In genomic region chr1:110216116-110216515, GRCh38 we compare ENCODE assay signal across 23 cellular contexts. TPM values are rescaled to one million over a fixed set of nuclear protein-coding genes. Genes with fewer than 3 reads are reported as not detected.
A peak's percentile ranks its signal among the peaks of the same experiment; 100 is the strongest.
DNase-seq lines count a peak whose midpoint lies in the region; ATAC-seq, FAIRE-seq and TF ChIP-seq lines count a peak whose summit lies in the region.
"Had no signal": no experiment of that assay in that cellular context is flagged by ENCODE, and none has a peak within 500 bp of the region (broad histone marks: within the 10 kb centered on the region; RNA-seq: fewer than 3 reads in every experiment).

No MANE protein-coding gene starts in this region.

- H3K4me3 Mint-ChIP-seq in activated CD4-positive, alpha-beta T cell treated with anti-CD3 and anti-CD28 coated beads for 36 hours: peak overlapping the region; percentile 17
- no peak overlapping the region for H3K4me3 Mint-ChIP-seq in activated naive CD4-positive, alpha-beta T cell treated with anti-CD3 and anti-CD28 coated beads, Interleukin-2, amount 10 ng/mL, durations not matched to agents 7 days and 5 days
- no peak overlapping the region for H3K4me3 Mint-ChIP-seq in activated T-helper 2 cell treated with anti-CD3 and anti-CD28 coated beads, Interferon-gamma antibody, Interleukin-2, Interleukin-4, amounts not matched to agents 10 μg/mL and 5 μg/mL and 100 μg/mL, durations not matched to agents 14 hours and 24 hours and 36 hours (ENCODE audit: low read depth)
- peak overlapping the region; percentile 20 for H3K4me3 Mint-ChIP-seq in stimulated activated effector memory CD8-positive, alpha-beta T cell treated with anti-CD3 and anti-CD28 coated beads, Interleukin-12 subunit alpha, Interleukin-12 subunit beta, amount 100 ng/mL, for 72 hours
- H3K4me3 Mint-ChIP-seq: B cell had no signal

- peaks cover 59% of the 10 kb centered on the region for H3K4me1 Mint-ChIP-seq in activated CD4-positive, alpha-beta T cell treated with anti-CD3 and anti-CD28 coated beads for 36 hours
- H3K4me1 Mint-ChIP-seq in activated naive CD4-positive, alpha-beta T cell treated with anti-CD3 and anti-CD28 coated beads, Interleukin-2, amount 10 ng/mL, durations not matched to agents 7 days and 5 days: peaks cover 15% of the 10 kb centered on the region
- peaks cover 45% of the 10 kb centered on the region for H3K4me1 Mint-ChIP-seq in activated T-helper 2 cell treated with anti-CD3 and anti-CD28 coated beads, Interferon-gamma antibody, Interleukin-2, Interleukin-4, amounts not matched to agents 10 μg/mL and 5 μg/mL and 100 μg/mL, durations not matched to agents 14 hours and 24 hours and 36 hours (ENCODE audit: low read depth)
- H3K4me1 Mint-ChIP-seq in stimulated activated effector memory CD8-positive, alpha-beta T cell treated with anti-CD3 and anti-CD28 coated beads, Interleukin-12 subunit alpha, Interleukin-12 subunit beta, amount 100 ng/mL, for 72 hours: peaks cover 69% of the 10 kb centered on the region

- peaks cover 3% of the 10 kb centered on the region for H3K36me3 Mint-ChIP-seq in activated CD4-positive, alpha-beta T cell treated with anti-CD3 and anti-CD28 coated beads for 36 hours (ENCODE audit: low read depth)
- peaks cover 5% of the 10 kb centered on the region in 2 donors for H3K36me3 Mint-ChIP-seq in activated naive CD4-positive, alpha-beta T cell treated with anti-CD3 and anti-CD28 coated beads, Interleukin-2, amount 50 U/mL, for 72 hours
- peaks cover 1% of the 10 kb centered on the region for H3K36me3 Mint-ChIP-seq in activated naive CD4-positive, alpha-beta T cell treated with anti-CD3 and anti-CD28 coated beads, Interleukin-2, amount 10 ng/mL, durations not matched to agents 7 days and 5 days
- H3K36me3 Mint-ChIP-seq in activated T-helper 2 cell treated with anti-CD3 and anti-CD28 coated beads, Interferon-gamma antibody, Interleukin-2, Interleukin-4, amounts not matched to agents 10 μg/mL and 5 μg/mL and 100 μg/mL, durations not matched to agents 14 hours and 24 hours and 36 hours (ENCODE audit: low read depth): peaks cover 15% of the 10 kb centered on the region
- H3K36me3 Mint-ChIP-seq in stimulated activated effector memory CD8-positive, alpha-beta T cell treated with anti-CD3 and anti-CD28 coated beads, Interleukin-12 subunit alpha, Interleukin-12 subunit beta, amount 100 ng/mL, for 72 hours: peaks cover 3% of the 10 kb centered on the region
- H3K36me3 Mint-ChIP-seq: IgD-negative memory B cell had no signal

- intact Hi-C loops in activated CD4-positive, alpha-beta T cell treated with anti-CD3 and anti-CD28 coated beads for 36 hours (cut with DNase I, micrococcal nuclease): loop anchor here in 1 of 2 experiments (10.0 kb wide), 2 partner anchors 459 to 999 kb away; partner anchors contain the start of gene KCNA3
- intact Hi-C loops in activated T-helper 2 cell treated with anti-CD3 and anti-CD28 coated beads, Interferon-gamma antibody, Interleukin-2, Interleukin-4, amounts not matched to agents 10 μg/mL and 5 μg/mL and 100 μg/mL, durations not matched to agents 14 hours and 24 hours and 36 hours (cut with micrococcal nuclease): no loop called here

- no peak for TF ChIP-seq POLR2A in GM12891 (IDR thresholded peaks at IDR 0.05; ENCODE audit: low read depth, low read length)

- H3K27me3 Mint-ChIP-seq in activated CD4-positive, alpha-beta T cell treated with anti-CD3 and anti-CD28 coated beads for 36 hours: no peaks in the 10 kb centered on the region
- peaks cover 27% of the 10 kb centered on the region for H3K27me3 Mint-ChIP-seq in activated naive CD4-positive, alpha-beta T cell treated with anti-CD3 and anti-CD28 coated beads, Interleukin-2, amount 10 ng/mL, durations not matched to agents 7 days and 5 days
- H3K27me3 Mint-ChIP-seq in activated T-helper 2 cell treated with anti-CD3 and anti-CD28 coated beads, Interferon-gamma antibody, Interleukin-2, Interleukin-4, amounts not matched to agents 10 μg/mL and 5 μg/mL and 100 μg/mL, durations not matched to agents 14 hours and 24 hours and 36 hours (ENCODE audit: low read depth): no peaks in the 10 kb centered on the region
- H3K27me3 Mint-ChIP-seq: B cell, IgD-negative memory B cell had no signal

- peak overlapping the region; percentile 52 for H3K27ac Mint-ChIP-seq in activated CD4-positive, alpha-beta T cell treated with anti-CD3 and anti-CD28 coated beads for 36 hours
- H3K27ac Mint-ChIP-seq in activated naive CD4-positive, alpha-beta T cell treated with anti-CD3 and anti-CD28 coated beads, Interleukin-2, amount 50 U/mL, for 72 hours: peak overlapping the region; percentile 12 to 44
- no peak overlapping the region for H3K27ac Mint-ChIP-seq in activated naive CD4-positive, alpha-beta T cell treated with anti-CD3 and anti-CD28 coated beads, Interleukin-2, amount 10 ng/mL, durations not matched to agents 7 days and 5 days
- H3K27ac Mint-ChIP-seq in activated T-helper 2 cell treated with anti-CD3 and anti-CD28 coated beads, Interferon-gamma antibody, Interleukin-2, Interleukin-4, amounts not matched to agents 10 μg/mL and 5 μg/mL and 100 μg/mL, durations not matched to agents 14 hours and 24 hours and 36 hours: peak overlapping the region; percentile 65
- H3K27ac Mint-ChIP-seq in stimulated activated effector memory CD8-positive, alpha-beta T cell treated with anti-CD3 and anti-CD28 coated beads, Interleukin-12 subunit alpha, Interleukin-12 subunit beta, amount 100 ng/mL, for 72 hours: peak overlapping the region; percentile 35
- H3K27ac Mint-ChIP-seq: B cell, IgD-negative memory B cell had no signal

- no peaks in the 10 kb centered on the region for H3K9me3 Mint-ChIP-seq in activated CD4-positive, alpha-beta T cell treated with anti-CD3 and anti-CD28 coated beads for 36 hours (ENCODE audit: low read depth)
- H3K9me3 Mint-ChIP-seq in activated naive CD4-positive, alpha-beta T cell treated with anti-CD3 and anti-CD28 coated beads, Interleukin-2, amount 50 U/mL, for 72 hours: no peaks in the 10 kb centered on the region
- H3K9me3 Mint-ChIP-seq in activated naive CD4-positive, alpha-beta T cell treated with anti-CD3 and anti-CD28 coated beads, Interleukin-2, amount 10 ng/mL, durations not matched to agents 7 days and 5 days: no peaks in the 10 kb centered on the region
- H3K9me3 Mint-ChIP-seq in activated T-helper 2 cell treated with anti-CD3 and anti-CD28 coated beads, Interferon-gamma antibody, Interleukin-2, Interleukin-4, amounts not matched to agents 10 μg/mL and 5 μg/mL and 100 μg/mL, durations not matched to agents 14 hours and 24 hours and 36 hours: no peaks in the 10 kb centered on the region
- no peaks in the 10 kb centered on the region for H3K9me3 Mint-ChIP-seq in stimulated activated effector memory CD8-positive, alpha-beta T cell treated with anti-CD3 and anti-CD28 coated beads, Interleukin-12 subunit alpha, Interleukin-12 subunit beta, amount 100 ng/mL, for 72 hours

- no peak for FAIRE-seq in GM12891 (lab: Jason Lieb, UNC)
- FAIRE-seq: GM19239, H1 had no signal

- POLR2A ChIA-PET in activated CD4-positive, alpha-beta T cell treated with anti-CD3 and anti-CD28 coated beads for 36 hours (lab: Charles Lee): interaction anchor here (1.3 kb wide), 1 partner anchor 20 kb away, joined by 3 read pairs; no protein-coding TSS in a partner anchor

- CTCF ChIA-PET in activated CD4-positive, alpha-beta T cell treated with anti-CD3 and anti-CD28 coated beads for 36 hours (lab: Charles Lee): interaction anchor here (0.6 to 3.4 kb wide), 8 partner anchors 9 to 338 kb away, joined by 3 to 26 read pairs (median 4); no protein-coding TSS in a partner anchor
- CTCF ChIA-PET in activated naive CD4-positive, alpha-beta T cell treated with anti-CD3 and anti-CD28 coated beads, Interleukin-2, amount 10 ng/mL, durations not matched to agents 7 days and 5 days (lab: Charles Lee): interaction anchor here (0.8 to 2.3 kb wide), 6 partner anchors 9 to 244 kb away, joined by 3 to 7 read pairs (median 4); no protein-coding TSS in a partner anchor

- no peak for DNase-seq in activated CD4-positive, alpha-beta T cell treated with anti-CD3 and anti-CD28 coated beads for 36 hours
- DNase-seq in activated CD4-positive, alpha-beta T cell treated with anti-CD3 and anti-CD28 coated beads, Interleukin-2, amount 50 U/mL, for 4 hours: no peak
- no peak for DNase-seq in activated naive CD4-positive, alpha-beta T cell treated with anti-CD3 and anti-CD28 coated beads, Interleukin-2, amount 50 U/mL, for 72 hours (ENCODE audit: low spot score in 2 of 2)
- no peak for DNase-seq in activated naive CD4-positive, alpha-beta T cell treated with anti-CD3 and anti-CD28 coated beads, Interleukin-2, amount 10 ng/mL, durations not matched to agents 7 days and 5 days
- no peak for DNase-seq in activated T-helper 2 cell treated with anti-CD3 and anti-CD28 coated beads, Interferon-gamma antibody, Interleukin-2, Interleukin-4, amounts not matched to agents 10 μg/mL and 5 μg/mL and 100 μg/mL, durations not matched to agents 14 hours and 24 hours and 36 hours (ENCODE audit: low spot score)
- no peak for DNase-seq in stimulated activated effector memory CD8-positive, alpha-beta T cell treated with anti-CD3 and anti-CD28 coated beads, Interleukin-12 subunit alpha, Interleukin-12 subunit beta, amount 100 ng/mL, for 72 hours (ENCODE audit: low spot score in 2 of 2)
- DNase-seq in GM12891 (ENCODE audit: insufficient read length, low spot score) (no peak), kidney tubule cell (ENCODE audit: low spot score) (no peak)
- DNase-seq: Calu3, DMS79 treated with DMSO at 0.1 percent for 48 hours, HCEC 1CT, MM.1S, NCI-H1417, NCI-H1694, NCI-H2029 treated with DMSO at 0.1 percent for 48 hours, NCI-H2227 treated with DMSO at 0.1 percent for 48 hours, NCI-H526 treated with DMSO at 0.1 percent for 48 hours, RPMI8226, SIG-M5 had no signal

- ATAC-seq in activated CD4-positive, alpha-beta T cell treated with anti-CD3 and anti-CD28 coated beads for 36 hours: no peak
- no peak for ATAC-seq in activated naive CD4-positive, alpha-beta T cell treated with anti-CD3 and anti-CD28 coated beads, Interleukin-2, amount 50 U/mL, for 72 hours
- ATAC-seq in stimulated activated effector memory CD8-positive, alpha-beta T cell treated with anti-CD3 and anti-CD28 coated beads, Interleukin-12 subunit alpha, Interleukin-12 subunit beta, amount 100 ng/mL, for 72 hours: no peak

TF ChIP-seq in GM12891, 5 proteins besides CTCF, POLR2A, EP300 and RAD21:
- TF ChIP-seq TAF1 (IDR thresholded peaks at IDR 0.05; ENCODE audit: low read depth, low read length) (no peak), PAX5 (IDR thresholded peaks at IDR 0.05; ENCODE audit: insufficient read depth, low read length, severe bottlenecking) (no peak), POLR2AphosphoS5 (IDR thresholded peaks at IDR 0.05; ENCODE audit: low read depth, low read length) (no peak), SPI1 (IDR thresholded peaks at IDR 0.05; ENCODE audit: low read depth, low read length) (no peak), POU2F2 (IDR thresholded peaks at IDR 0.05; ENCODE audit: low read depth, low read length) (no peak)
TF ChIP-seq in GM12891: peak in this region for 0.

RNA-seq across cellular contexts. Expression of gene KCNC4, which starts 6.0 kb away (rescaled TPM):
- 10 to 100 TPM; 13.9 to 14.3 TPM for total RNA-seq in activated CD4-positive, alpha-beta T cell treated with anti-CD3 and anti-CD28 coated beads for 36 hours
- total RNA-seq in activated naive CD4-positive, alpha-beta T cell treated with anti-CD3 and anti-CD28 coated beads, Interleukin-2, amount 50 U/mL, for 72 hours: 10 to 100 TPM in 1 of 2 donors, 1 to 10 TPM in 1; 8.6 to 27.1 TPM
- 30.6 and 31.1 TPM in 2 replicates for total RNA-seq in activated T-helper 2 cell treated with anti-CD3 and anti-CD28 coated beads, Interferon-gamma antibody, Interleukin-2, Interleukin-4, amounts not matched to agents 10 μg/mL and 5 μg/mL and 100 μg/mL, durations not matched to agents 14 hours and 24 hours and 36 hours
- polyA plus RNA-seq in GM12891 (2012; ENCODE audit: low read depth, missing spikeins): 0.18 TPM

Comparison
In these comparisons a context has a peak if more than half of its experiments do, and no peak if none do; other contexts are left out.
1. H3K4me3 Mint-ChIP-seq: peak in activated CD4-positive, alpha-beta T cell treated with anti-CD3 and anti-CD28 coated beads for 36 hours (single experiment) and stimulated activated effector memory CD8-positive, alpha-beta T cell treated with anti-CD3 and anti-CD28 coated beads, Interleukin-12 subunit alpha, Interleukin-12 subunit beta, amount 100 ng/mL, for 72 hours (single experiment); none in activated naive CD4-positive, alpha-beta T cell treated with anti-CD3 and anti-CD28 coated beads, Interleukin-2, amount 10 ng/mL, durations not matched to agents 7 days and 5 days (single experiment) and activated T-helper 2 cell treated with anti-CD3 and anti-CD28 coated beads, Interferon-gamma antibody, Interleukin-2, Interleukin-4, amounts not matched to agents 10 μg/mL and 5 μg/mL and 100 μg/mL, durations not matched to agents 14 hours and 24 hours and 36 hours (single experiment).